In genomic region chr19:50821248-50821612, GRCh38 we compare ENCODE assay signal across 19 cellular contexts. TPM values are rescaled to one million over a fixed set of nuclear protein-coding genes. Genes with fewer than 3 reads are reported as not detected.
A peak's percentile ranks its signal among the peaks of the same experiment; 100 is the strongest.
DNase-seq lines count a peak whose midpoint lies in the region; ATAC-seq, FAIRE-seq and TF ChIP-seq lines count a peak whose summit lies in the region.
"Had no signal": no experiment of that assay in that cellular context is flagged by ENCODE, and none has a peak within 500 bp of the region (broad histone marks: within the 10 kb centered on the region; RNA-seq: fewer than 3 reads in every experiment).

No MANE protein-coding gene starts in this region.

- H2AFZ ChIP-seq in H9 (ENCODE audit: low read length): no peak overlapping the region
- H2AFZ ChIP-seq in keratinocyte (ENCODE audit: control insufficient read depth, low read length): peak overlapping the region; percentile 10
- no peak overlapping the region for H2AFZ ChIP-seq in SK-N-SH (ENCODE audit: low read depth)

- intact Hi-C loops in activated naive CD4-positive, alpha-beta T cell treated with anti-CD3 and anti-CD28 coated beads for 36 hours (cut with micrococcal nuclease): no loop called here

- peaks cover 8% of the 10 kb centered on the region for H3K23me2 ChIP-seq in H9 (ENCODE audit: insufficient read length, low read depth, low read length, poor library complexity, severe bottlenecking)

- TF ChIP-seq EP300 in SK-N-SH (IDR thresholded peaks at IDR 0.05; ENCODE audit: borderline replicate concordance in 1 of 2, low read depth in 1 of 2, low read length in 1 of 2): no peak

- H2BK20ac ChIP-seq in H9 (ENCODE audit: low read depth, low read length, poor library complexity, severe bottlenecking): no peak overlapping the region

- ATAC-seq in WTC11: no peak
- ATAC-seq: activated T-cell treated with anti-CD3 and anti-CD28 coated beads, Interleukin-2, amount 50 U/mL, for 72 hours had no signal

- no peak overlapping the region for H3K18ac ChIP-seq in H9 (ENCODE audit: insufficient read length, low read depth, low read length)

- no peak for DNase-seq in H9
- no peak for DNase-seq in WTC11 (ENCODE audit: low spot score)
- DNase-seq in keratinocyte (ENCODE audit: low read depth, low spot score): no peak
- DNase-seq in SK-N-SH: no peak
- DNase-seq in NCI-H226: no peak
- DNase-seq in NCI-H2029 (lab: John Stamatoyannopoulos, UW): no peak
- no peak for DNase-seq in activated naive CD4-positive, alpha-beta T cell treated with anti-CD3 and anti-CD28 coated beads for 36 hours
- DNase-seq: activated CD8-positive, alpha-beta memory T cell treated with anti-CD3 and anti-CD28 coated beads for 24 hours; activated T-cell treated with anti-CD3 and anti-CD28 coated beads, Interleukin-2, amount 50 U/mL, for 72 hours; foreskin fibroblast; NCI-H1105 treated with DMSO at 0.1 percent for 48 hours; NCI-H2171; right cardiac atrium; stimulated activated naive CD4-positive, alpha-beta T cell; uterus had no signal

- no peak overlapping the region for H2AK5ac ChIP-seq in H9 (ENCODE audit: insufficient read length, low read length)

- H2BK15ac ChIP-seq in H9 (ENCODE audit: low read depth, low read length): no peak overlapping the region

- no peak overlapping the region for H3K23ac ChIP-seq in H9 (ENCODE audit: insufficient read length, low read depth, low read length)

- H3K9me3 ChIP-seq in BLaER1 (peaks cover 2% of the 10 kb centered on the region; the same call in 1 of the 2 replicates), H9 (ENCODE audit: control insufficient read depth, low read depth, low read length) (no peaks in the 10 kb centered on the region), keratinocyte (ENCODE audit: control insufficient read depth, low read depth, low read length) (no peaks in the 10 kb centered on the region), SK-N-SH (no peaks in the 10 kb centered on the region)
- H3K9me3 ChIP-seq: uterus had no signal

- peaks cover 87% of the 10 kb centered on the region for H3K27me3 Mint-ChIP-seq in H9 (ENCODE audit: low read depth)
- peaks cover 87% of the 10 kb centered on the region for H3K27me3 Mint-ChIP-seq in WTC11 (ENCODE audit: low read depth)
- peaks cover 57% of the 10 kb centered on the region for H3K27me3 Mint-ChIP-seq in activated naive CD4-positive, alpha-beta T cell treated with anti-CD3 and anti-CD28 coated beads for 36 hours (ENCODE audit: low read depth)

- peak overlapping the region in 1 of 2 experiments; percentile 6; a peak in 2 of 5 replicates for H3K4me3 Mint-ChIP-seq in H9
- peak overlapping the region; percentile 43 for H3K4me3 Mint-ChIP-seq in WTC11
- H3K4me3 Mint-ChIP-seq in activated naive CD4-positive, alpha-beta T cell treated with anti-CD3 and anti-CD28 coated beads for 36 hours: no peak overlapping the region

- peaks cover 0 to 4% of the 10 kb centered on the region in 2 experiments; a peak in 2 of 5 replicates for H3K9me3 Mint-ChIP-seq in H9
- no peaks in the 10 kb centered on the region for H3K9me3 Mint-ChIP-seq in WTC11
- H3K9me3 Mint-ChIP-seq in activated naive CD4-positive, alpha-beta T cell treated with anti-CD3 and anti-CD28 coated beads for 36 hours: no peaks in the 10 kb centered on the region

- CTCF ChIA-PET in WTC11 (lab: Charles Lee) (interaction anchor here (1.0 to 1.4 kb wide), 2 partner anchors 17 to 101 kb away, joined by 3 to 5 read pairs; no protein-coding TSS in a partner anchor), SK-N-SH (lab: Yijun Ruan, JAX) (interaction anchor here (1.4 kb wide), 1 partner anchor 18 kb away, joined by 4 read pairs; no protein-coding TSS in a partner anchor)
- CTCF ChIA-PET in activated naive CD4-positive, alpha-beta T cell treated with anti-CD3 and anti-CD28 coated beads for 36 hours (lab: Charles Lee): no interaction called here

- no peak overlapping the region for H4K5ac ChIP-seq in H9 (ENCODE audit: insufficient read length, low read depth, low read length)

- no peak overlapping the region for H2BK5ac ChIP-seq in H9 (ENCODE audit: insufficient read length, low read length)

- H4K20me1 ChIP-seq in BLaER1: no peaks in the 10 kb centered on the region
- no peaks in the 10 kb centered on the region for H4K20me1 ChIP-seq in H9 (ENCODE audit: control insufficient read depth, insufficient read depth, insufficient read length)
- no peaks in the 10 kb centered on the region for H4K20me1 ChIP-seq in keratinocyte (ENCODE audit: control insufficient read depth, extremely low read depth, insufficient read depth, low read length)
- no peaks in the 10 kb centered on the region for H4K20me1 ChIP-seq in SK-N-SH (ENCODE audit: insufficient read depth)

- H3K4ac ChIP-seq in H9 (ENCODE audit: low read depth, low read length): no peak overlapping the region

- H3K27ac Mint-ChIP-seq in H9: no peak overlapping the region; a peak in 1 of 7 replicates
- no peak overlapping the region for H3K27ac Mint-ChIP-seq in WTC11
- no peak overlapping the region for H3K27ac Mint-ChIP-seq in activated naive CD4-positive, alpha-beta T cell treated with anti-CD3 and anti-CD28 coated beads for 36 hours
- H3K27ac Mint-ChIP-seq: activated naive CD8-positive, alpha-beta T cell had no signal

- WGBS in H9 (ENCODE audit: extremely low coverage, insufficient read length, low lambda C conversion rate): no CpG with 5 or more reads among the region's 4 CpGs
- 60% methylated on average over 4 of the region's 4 CpGs for WGBS in SK-N-SH (ENCODE audit: low lambda C conversion rate)

- H3K36me3 Mint-ChIP-seq in H9 (ENCODE audit: insufficient read depth in 1 of 3, low read depth in 3 of 3) (peaks cover 0 to 2% (median 0%) of the 10 kb centered on the region in 3 experiments; a peak in 3 of 7 replicates), WTC11 (no peaks in the 10 kb centered on the region)
- no peaks in the 10 kb centered on the region for H3K36me3 Mint-ChIP-seq in activated naive CD4-positive, alpha-beta T cell treated with anti-CD3 and anti-CD28 coated beads for 36 hours (ENCODE audit: low read depth)
- H3K36me3 Mint-ChIP-seq: brain had no signal

- H3K9me2 ChIP-seq in SK-N-SH: no peaks in the 10 kb centered on the region

- H2BK12ac ChIP-seq in H9 (ENCODE audit: insufficient read length, low read depth, low read length): no peak overlapping the region

- dilution Hi-C loops in keratinocyte (cut with MboI; ENCODE audit: extremely low pct_ligation_motif_present, low sequenced_read_pairs): no loop called here

- H3K27ac ChIP-seq in BLaER1 (peak overlapping the region; percentile 81), H9 (ENCODE audit: insufficient read length, low read depth, low read length) (no peak overlapping the region), keratinocyte (ENCODE audit: control insufficient read depth, insufficient read depth, low read length) (no peak overlapping the region), SK-N-SH (ENCODE audit: low read depth in 2 of 2, low read length in 1 of 2) (no peak overlapping the region)
- H3K27ac ChIP-seq: uterus had no signal

- POLR2A ChIA-PET in WTC11 (lab: Charles Lee): no interaction called here
- POLR2A ChIA-PET in SK-N-SH (lab: Yijun Ruan, JAX): interaction anchor here (0.8 to 1.9 kb wide), 2 partner anchors 17 to 21 kb away, joined by 3 to 4 read pairs; no protein-coding TSS in a partner anchor

- no peaks in the 10 kb centered on the region for H3K9me1 ChIP-seq in keratinocyte (ENCODE audit: control insufficient read depth, extremely low read depth, insufficient read depth, low read length)

- no peaks in the 10 kb centered on the region for H3K27me3 ChIP-seq in BLaER1
- peaks cover 8% of the 10 kb centered on the region for H3K27me3 ChIP-seq in H9 (ENCODE audit: insufficient read depth, low read length)
- H3K27me3 ChIP-seq in keratinocyte (ENCODE audit: control insufficient read depth, extremely low read depth, insufficient read depth, low read length): peaks cover 33% of the 10 kb centered on the region
- H3K27me3 ChIP-seq in SK-N-SH (ENCODE audit: insufficient read depth): peaks cover 54% of the 10 kb centered on the region

- no peak overlapping the region for H4K91ac ChIP-seq in H9 (ENCODE audit: insufficient read length, low read depth, low read length)

- H3K9ac ChIP-seq in BLaER1: peak overlapping the region; percentile 66
- H3K9ac ChIP-seq in H9 (ENCODE audit: extremely low read depth, insufficient read length, low read length): no peak overlapping the region
- H3K9ac ChIP-seq in keratinocyte (ENCODE audit: control insufficient read depth, extremely low read depth, insufficient read depth, low read length): no peak overlapping the region
- no peak overlapping the region for H3K9ac ChIP-seq in SK-N-SH

- no peak overlapping the region for H3K56ac ChIP-seq in H9 (ENCODE audit: insufficient read length, low read depth, low read length)

- no peak overlapping the region for H3T11ph ChIP-seq in H9 (ENCODE audit: low read length)

- no peak overlapping the region for H2BK120ac ChIP-seq in H9 (ENCODE audit: low read depth, low read length, poor library complexity, severe bottlenecking)

- TF ChIP-seq CTCF in H9 (conservative IDR thresholded peaks at IDR 0.05): no peak
- TF ChIP-seq CTCF in WTC11 (IDR thresholded peaks at IDR 0.05): no peak
- no peak for TF ChIP-seq CTCF in keratinocyte (optimal IDR thresholded peaks at IDR 0.05 in 1 of 3, IDR thresholded peaks at IDR 0.05 in 1 of 3, conservative IDR thresholded peaks at IDR 0.05 in 1 of 3; ENCODE audit: extremely low read depth in 1 of 3, insufficient read depth in 2 of 3, low read length in 3 of 3)
- TF ChIP-seq CTCF in SK-N-SH (IDR thresholded peaks at IDR 0.05): no peak

- FAIRE-seq in keratinocyte (lab: Jason Lieb, UNC): no peak

- H3K79me2 ChIP-seq in H9 (ENCODE audit: insufficient read depth, low read length): no peaks in the 10 kb centered on the region
- H3K79me2 ChIP-seq in keratinocyte (ENCODE audit: control insufficient read depth, insufficient read depth, low read length): no peaks in the 10 kb centered on the region
- no peaks in the 10 kb centered on the region for H3K79me2 ChIP-seq in SK-N-SH (ENCODE audit: insufficient read depth)

- H3F3A ChIP-seq in SK-N-SH (replicated peaks; ENCODE audit: insufficient read depth): no peaks in the 10 kb centered on the region

- H3K4me1 Mint-ChIP-seq in H9 (peaks cover 33 to 42% of the 10 kb centered on the region in 2 experiments), WTC11 (peaks cover 37% of the 10 kb centered on the region)
- peaks cover 42% of the 10 kb centered on the region for H3K4me1 Mint-ChIP-seq in activated naive CD4-positive, alpha-beta T cell treated with anti-CD3 and anti-CD28 coated beads for 36 hours (ENCODE audit: low read depth)

- H3K79me1 ChIP-seq in H9 (ENCODE audit: insufficient read depth, low read depth, low read length, poor library complexity, severe bottlenecking): no peaks in the 10 kb centered on the region

- no peak for TF ChIP-seq RAD21 in SK-N-SH (IDR thresholded peaks at IDR 0.05; ENCODE audit: low read length)

- H3K4me3 ChIP-seq in BLaER1: peak overlapping the region; percentile 52
- H3K4me3 ChIP-seq in keratinocyte (ENCODE audit: control insufficient read depth in 2 of 3, extremely low read depth in 1 of 3, insufficient read depth in 2 of 3, low read depth in 1 of 3, low read length in 3 of 3): no peak overlapping the region
- no peak overlapping the region for H3K4me3 ChIP-seq in SK-N-SH (ENCODE audit: low read depth in 2 of 2, low read length in 1 of 2)
- H3K4me3 ChIP-seq: uterus had no signal

- no peaks in the 10 kb centered on the region for H3K36me3 ChIP-seq in BLaER1
- H3K36me3 ChIP-seq in keratinocyte (ENCODE audit: control insufficient read depth in 2 of 2, extremely low read depth in 1 of 2, insufficient read depth in 2 of 2, low read length in 2 of 2): no peaks in the 10 kb centered on the region
- no peaks in the 10 kb centered on the region for H3K36me3 ChIP-seq in SK-N-SH (replicated peaks in 1 of 2; ENCODE audit: control insufficient read depth in 1 of 2, insufficient read depth in 2 of 2, low read length in 1 of 2)
- H3K36me3 ChIP-seq: uterus had no signal

- no peak overlapping the region for H4K8ac ChIP-seq in H9 (replicated peaks; ENCODE audit: insufficient read length, low read depth, low read length)

- H3K4me2 ChIP-seq in BLaER1 (peak overlapping the region; percentile 91), H9 (ENCODE audit: insufficient read depth, insufficient read length, low read length) (peak overlapping the region; percentile 92), keratinocyte (ENCODE audit: control insufficient read depth, extremely low read depth, insufficient read depth, low read depth, low read length) (no peak overlapping the region), SK-N-SH (no peak overlapping the region)

- H3K4me1 ChIP-seq in BLaER1 (peaks cover 76% of the 10 kb centered on the region), H9 (ENCODE audit: insufficient read depth, low read length) (peaks cover 5% of the 10 kb centered on the region; the same call in 1 of the 2 replicates), keratinocyte (ENCODE audit: control insufficient read depth, extremely low read depth, insufficient read depth, low read length) (peaks cover 6% of the 10 kb centered on the region), SK-N-SH (ENCODE audit: control insufficient read depth in 1 of 2, insufficient read depth in 2 of 2, low read depth in 1 of 2, low read length in 1 of 2) (peaks cover 0 to 5% of the 10 kb centered on the region in 2 experiments; a peak in 1 of 4 replicates)
- H3K4me1 ChIP-seq: uterus had no signal

- no peak overlapping the region for H3K14ac ChIP-seq in H9 (ENCODE audit: insufficient read depth, low read length)

RNA-seq across cellular contexts. Expression of gene KLK1, which starts 2.4 kb away (rescaled TPM):
- 2.1 and 2.3 TPM in 2 replicates for total RNA-seq in H9 (2021)
- 3.9 to 6.0 TPM (median 5.4 TPM) in 3 replicates for total RNA-seq in WTC11 (2021)
- polyA plus RNA-seq in keratinocyte: 0.10 to 0.39 TPM (median 0.31 TPM) in 3 replicates
- polyA plus RNA-seq in keratinocyte (2011; ENCODE audit: low read depth): 5.6 TPM
- 0.09 and 0.18 TPM in 2 replicates for polyA plus RNA-seq in keratinocyte (2011; cell fraction: cytosol; rRNA removed)
- polyA plus RNA-seq in keratinocyte (2011; cell fraction: nucleus; rRNA removed): 0.37 and 0.61 TPM in 2 replicates
- polyA plus RNA-seq in keratinocyte (2012; ENCODE audit: low replicate concordance): 0.25 and 11.3 TPM in 2 replicates
- 0.48 to 0.66 TPM in 2 of 3 replicates, not detected in the other for polyA minus RNA-seq in keratinocyte
- not detected for polyA minus RNA-seq in keratinocyte (2011; cell fraction: cytosol; rRNA and poly(A)+ RNA removed)
- polyA minus RNA-seq in keratinocyte (2011; cell fraction: nucleus; rRNA and poly(A)+ RNA removed): not detected in 2 replicates
- polyA plus RNA-seq in SK-N-SH (2012; rRNA removed): not detected in 2 replicates
- polyA plus RNA-seq in SK-N-SH (2012; cell fraction: cytosol; rRNA removed): not detected in 2 replicates
- polyA plus RNA-seq in SK-N-SH (2012; cell fraction: nucleus; rRNA removed): not detected in 2 replicates
- 1 to 10 TPM in 1 of 2 experiments, under 1 TPM in 1; 0.79 to 1.1 TPM for total RNA-seq in activated naive CD4-positive, alpha-beta T cell treated with anti-CD3 and anti-CD28 coated beads for 36 hours
- total RNA-seq: LHCN-M2 had no signal

RNA-seq across cellular contexts. Expression of gene KLK15, which starts 12.1 kb away (rescaled TPM):
- not detected in 2 replicates for total RNA-seq in H9 (2021)
- total RNA-seq in WTC11 (2021): not detected in 3 replicates
- polyA plus RNA-seq in keratinocyte: not detected in 3 replicates
- not detected for polyA plus RNA-seq in keratinocyte (2011; ENCODE audit: low read depth)
- polyA plus RNA-seq in keratinocyte (2011; cell fraction: cytosol; rRNA removed): not detected in 2 replicates
- not detected in 2 replicates for polyA plus RNA-seq in keratinocyte (2011; cell fraction: nucleus; rRNA removed)
- not detected in 2 replicates for polyA plus RNA-seq in keratinocyte (2012; ENCODE audit: low replicate concordance)
- polyA minus RNA-seq in keratinocyte: not detected in 3 replicates
- not detected for polyA minus RNA-seq in keratinocyte (2011; cell fraction: cytosol; rRNA and poly(A)+ RNA removed)
- polyA minus RNA-seq in keratinocyte (2011; cell fraction: nucleus; rRNA and poly(A)+ RNA removed): not detected in 2 replicates
- not detected in 2 replicates for polyA plus RNA-seq in SK-N-SH (2012; rRNA removed)
- not detected in 2 replicates for polyA plus RNA-seq in SK-N-SH (2012; cell fraction: cytosol; rRNA removed)
- not detected in 2 replicates for polyA plus RNA-seq in SK-N-SH (2012; cell fraction: nucleus; rRNA removed)
- not detected for total RNA-seq in activated naive CD4-positive, alpha-beta T cell treated with anti-CD3 and anti-CD28 coated beads for 36 hours
- total RNA-seq: activated T-cell treated with anti-CD3 and anti-CD28 coated beads, Interleukin-2, amount 50 U/mL, for 72 hours; LHCN-M2; right cardiac atrium; uterus had no signal
- polyA plus RNA-seq: right cardiac atrium had no signal

RNA-seq across cellular contexts. Expression of gene ACP4, which starts 31.0 kb away (rescaled TPM):
- not detected in 2 replicates for total RNA-seq in H9 (2021)
- total RNA-seq in WTC11 (2021): not detected in 3 replicates
- polyA plus RNA-seq in keratinocyte: not detected in 3 replicates
- polyA plus RNA-seq in keratinocyte (2011; ENCODE audit: low read depth): not detected
- polyA plus RNA-seq in keratinocyte (2011; cell fraction: cytosol; rRNA removed): not detected in 2 replicates
- not detected in 2 replicates for polyA plus RNA-seq in keratinocyte (2011; cell fraction: nucleus; rRNA removed)
- not detected in 2 replicates for polyA plus RNA-seq in keratinocyte (2012; ENCODE audit: low replicate concordance)
- not detected in 3 replicates for polyA minus RNA-seq in keratinocyte
- polyA minus RNA-seq in keratinocyte (2011; cell fraction: cytosol; rRNA and poly(A)+ RNA removed): not detected
- polyA minus RNA-seq in keratinocyte (2011; cell fraction: nucleus; rRNA and poly(A)+ RNA removed): not detected in 2 replicates
- polyA plus RNA-seq in SK-N-SH (2012; rRNA removed): not detected in 2 replicates
- polyA plus RNA-seq in SK-N-SH (2012; cell fraction: cytosol; rRNA removed): not detected in 2 replicates
- polyA plus RNA-seq in SK-N-SH (2012; cell fraction: nucleus; rRNA removed): not detected in 2 replicates
- not detected for total RNA-seq in activated naive CD4-positive, alpha-beta T cell treated with anti-CD3 and anti-CD28 coated beads for 36 hours
- total RNA-seq: activated T-cell treated with anti-CD3 and anti-CD28 coated beads, Interleukin-2, amount 50 U/mL, for 72 hours; LHCN-M2; right cardiac atrium; uterus had no signal
- polyA plus RNA-seq: right cardiac atrium had no signal

RNA-seq across cellular contexts. Expression of gene KLK3, which starts 33.5 kb away (rescaled TPM):
- total RNA-seq in H9 (2021) (not detected in 2 replicates), WTC11 (2021) (0.13 to 0.25 TPM (median 0.16 TPM) in 3 replicates)
- polyA plus RNA-seq in keratinocyte (not detected in 3 replicates), SK-N-SH (2012; rRNA removed) (not detected in 2 replicates)
- not detected for polyA plus RNA-seq in keratinocyte (2011; ENCODE audit: low read depth)
- polyA plus RNA-seq in keratinocyte (2011; cell fraction: cytosol; rRNA removed): not detected in 2 replicates
- not detected in 2 replicates for polyA plus RNA-seq in keratinocyte (2011; cell fraction: nucleus; rRNA removed)
- not detected in 2 replicates for polyA plus RNA-seq in keratinocyte (2012; ENCODE audit: low replicate concordance)
- not detected in 3 replicates for polyA minus RNA-seq in keratinocyte
- not detected for polyA minus RNA-seq in keratinocyte (2011; cell fraction: cytosol; rRNA and poly(A)+ RNA removed)
- polyA minus RNA-seq in keratinocyte (2011; cell fraction: nucleus; rRNA and poly(A)+ RNA removed): not detected in 2 replicates
- polyA plus RNA-seq in SK-N-SH (2012; cell fraction: cytosol; rRNA removed): not detected in 2 replicates
- polyA plus RNA-seq in SK-N-SH (2012; cell fraction: nucleus; rRNA removed): not detected in 2 replicates
- total RNA-seq in activated naive CD4-positive, alpha-beta T cell treated with anti-CD3 and anti-CD28 coated beads for 36 hours: not detected
- total RNA-seq: activated T-cell treated with anti-CD3 and anti-CD28 coated beads, Interleukin-2, amount 50 U/mL, for 72 hours; LHCN-M2; right cardiac atrium had no signal
- polyA plus RNA-seq: right cardiac atrium had no signal

RNA-seq across cellular contexts. Expression of gene GPR32, which starts 51.0 kb away (rescaled TPM):
- not detected in 2 replicates for total RNA-seq in H9 (2021)
- total RNA-seq in WTC11 (2021): not detected in 3 replicates
- not detected in 3 replicates for polyA plus RNA-seq in keratinocyte
- not detected for polyA plus RNA-seq in keratinocyte (2011; ENCODE audit: low read depth)
- not detected in 2 replicates for polyA plus RNA-seq in keratinocyte (2011; cell fraction: cytosol; rRNA removed)
- polyA plus RNA-seq in keratinocyte (2011; cell fraction: nucleus; rRNA removed): not detected in 2 replicates
- not detected in 2 replicates for polyA plus RNA-seq in keratinocyte (2012; ENCODE audit: low replicate concordance)
- not detected in 3 replicates for polyA minus RNA-seq in keratinocyte
- polyA minus RNA-seq in keratinocyte (2011; cell fraction: cytosol; rRNA and poly(A)+ RNA removed): not detected
- not detected in 2 replicates for polyA minus RNA-seq in keratinocyte (2011; cell fraction: nucleus; rRNA and poly(A)+ RNA removed)
- polyA plus RNA-seq in SK-N-SH (2012; rRNA removed): not detected in 2 replicates
- polyA plus RNA-seq in SK-N-SH (2012; cell fraction: cytosol; rRNA removed): not detected in 2 replicates
- polyA plus RNA-seq in SK-N-SH (2012; cell fraction: nucleus; rRNA removed): 0.07 TPM in 1 of 2 replicates, not detected in the other
- total RNA-seq in activated naive CD4-positive, alpha-beta T cell treated with anti-CD3 and anti-CD28 coated beads for 36 hours: not detected
- total RNA-seq: activated T-cell treated with anti-CD3 and anti-CD28 coated beads, Interleukin-2, amount 50 U/mL, for 72 hours; LHCN-M2; right cardiac atrium; uterus had no signal
- polyA plus RNA-seq: right cardiac atrium had no signal

Comparison
In these comparisons a context has a peak if more than half of its experiments do, and no peak if none do; other contexts are left out.
1. H3K4me2 ChIP-seq: peak in BLaER1 (single experiment) and H9 (single experiment); none in keratinocyte (single experiment) and SK-N-SH (single experiment).